In genomic region chr2:102240640-102241370, GRCh38 we compare ENCODE assay signal across 1 cellular context.
TF ChIP-seq lines count a peak whose summit lies in the region.

No MANE protein-coding gene starts in this region.

TF ChIP-seq in HepG2, 621 proteins besides CTCF, POLR2A, EP300 and RAD21 (continued from another document and continues in another):
- TF ChIP-seq REST (IDR thresholded peaks at IDR 0.05; ENCODE audit: borderline replicate concordance in 1 of 2, low read depth in 1 of 2, low read length in 2 of 2) (peak; percentile 16 to 84), SMAD9 (CRISPR knock-in tag; IDR thresholded peaks at IDR 0.05) (no peak), PPARG (CRISPR knock-in tag; conservative IDR thresholded peaks at IDR 0.05) (peak; percentile 70), SMC3 (IDR thresholded peaks at IDR 0.05; ENCODE audit: low read length) (peak; percentile 78), ZNF567 (CRISPR knock-in tag; IDR thresholded peaks at IDR 0.05; ENCODE audit: borderline replicate concordance) (peak; percentile 89; the same call in 1 of the 2 replicates), KLF6 (CRISPR knock-in tag; IDR thresholded peaks at IDR 0.05) (peak; percentile 78; the same call in 1 of the 2 replicates), ZFP91 (CRISPR knock-in tag; IDR thresholded peaks at IDR 0.05; ENCODE audit: borderline replicate concordance) (peak; percentile 80), ZNF230 (CRISPR knock-in tag; IDR thresholded peaks at IDR 0.05) (peak; percentile 70; the same call in 1 of the 2 replicates), THAP9 (CRISPR knock-in tag; IDR thresholded peaks at IDR 0.05; ENCODE audit: borderline replicate concordance) (peak; percentile 85; the same call in 1 of the 2 replicates), EED (CRISPR knock-in tag; IDR thresholded peaks at IDR 0.05) (peak; percentile 94), SOX13 (IDR thresholded peaks at IDR 0.05) (no peak), SOX13 (CRISPR knock-in tag; conservative IDR thresholded peaks at IDR 0.05 in 1 of 2, IDR thresholded peaks at IDR 0.05 in 1 of 2) (peak in 1 of 2 experiments; percentile 82; a peak in 2 of 4 replicates), MAF1 (CRISPR knock-in tag; IDR thresholded peaks at IDR 0.05; ENCODE audit: borderline replicate concordance) (no peak), KLF15 (CRISPR knock-in tag; IDR thresholded peaks at IDR 0.05; ENCODE audit: borderline replicate concordance) (no peak), ZNF790 (CRISPR knock-in tag; IDR thresholded peaks at IDR 0.05; ENCODE audit: borderline replicate concordance) (no peak), DDIT3 (CRISPR knock-in tag; IDR thresholded peaks at IDR 0.05) (no peak), STAG1 (CRISPR knock-in tag; IDR thresholded peaks at IDR 0.05) (peak; percentile 100), FOXO1 (CRISPR knock-in tag; IDR thresholded peaks at IDR 0.05) (peak; percentile 86), CHD4 (IDR thresholded peaks at IDR 0.05; ENCODE audit: borderline replicate concordance, low read length) (no peak), ZSCAN22 (CRISPR knock-in tag; IDR thresholded peaks at IDR 0.05) (no peak), THAP7 (CRISPR knock-in tag; IDR thresholded peaks at IDR 0.05) (0 out of 2 replicates have a peak, but pooled peaks have one; percentile 56), HDAC1 (CRISPR knock-in tag; IDR thresholded peaks at IDR 0.05) (peak; percentile 78), ELF1 (CRISPR knock-in tag; IDR thresholded peaks at IDR 0.05) (no peak; the same call in 1 of the 2 replicates), ZNF776 (CRISPR knock-in tag; IDR thresholded peaks at IDR 0.05) (no peak), ZNF335 (CRISPR knock-in tag; IDR thresholded peaks at IDR 0.05) (peak; percentile 90), ZNF639 (CRISPR knock-in tag; conservative IDR thresholded peaks at IDR 0.05) (0 out of 2 replicates have a peak, but pooled peaks have one; percentile 35), MAFF (IDR thresholded peaks at IDR 0.05; ENCODE audit: low read depth, low read length) (no peak), KAT2B (IDR thresholded peaks at IDR 0.05; ENCODE audit: borderline replicate concordance, low read depth, low read length) (no peak), MXD3 (CRISPR knock-in tag; IDR thresholded peaks at IDR 0.05) (peak; percentile 82; the same call in 1 of the 2 replicates), ZNF607 (CRISPR knock-in tag; IDR thresholded peaks at IDR 0.05; ENCODE audit: borderline replicate concordance) (peak; percentile 84), FOXO4 (CRISPR knock-in tag; conservative IDR thresholded peaks at IDR 0.05) (no peak), TFDP1 (CRISPR knock-in tag; IDR thresholded peaks at IDR 0.05; ENCODE audit: borderline replicate concordance) (no peak), ZNF629 (CRISPR knock-in tag; conservative IDR thresholded peaks at IDR 0.05) (no peak), ZNF768 (CRISPR knock-in tag; IDR thresholded peaks at IDR 0.05) (peak; percentile 78; the same call in 1 of the 2 replicates), ZNF709 (CRISPR knock-in tag; IDR thresholded peaks at IDR 0.05) (no peak), ZFP90 (CRISPR knock-in tag; IDR thresholded peaks at IDR 0.05; ENCODE audit: borderline replicate concordance) (peak; percentile 95), HMG20B (CRISPR knock-in tag; conservative IDR thresholded peaks at IDR 0.05) (0 out of 2 replicates have a peak, but pooled peaks have one; percentile 13), ZFAT (CRISPR knock-in tag; conservative IDR thresholded peaks at IDR 0.05) (no peak), ZEB1 (IDR thresholded peaks at IDR 0.05; ENCODE audit: insufficient replicate concordance, low read depth) (no peak), ESRRA (CRISPR knock-in tag; IDR thresholded peaks at IDR 0.05; ENCODE audit: low read depth) (peak; percentile 98), ZNF431 (CRISPR knock-in tag; IDR thresholded peaks at IDR 0.05; ENCODE audit: borderline replicate concordance, low read depth) (no peak), ISX (CRISPR knock-in tag; conservative IDR thresholded peaks at IDR 0.05) (no peak), ZNF263 (CRISPR knock-in tag; IDR thresholded peaks at IDR 0.05) (peak; percentile 35; the same call in 1 of the 2 replicates), ATF2 (CRISPR knock-in tag; IDR thresholded peaks at IDR 0.05) (peak; percentile 89), MTF2 (CRISPR knock-in tag; IDR thresholded peaks at IDR 0.05; ENCODE audit: borderline replicate concordance) (peak; percentile 82; the same call in 1 of the 2 replicates), ZNF329 (CRISPR knock-in tag; IDR thresholded peaks at IDR 0.05; ENCODE audit: low read depth) (0 out of 2 replicates have a peak, but pooled peaks have one; percentile 23), ZNF30 (CRISPR knock-in tag; IDR thresholded peaks at IDR 0.05) (no peak), HNRNPK (IDR thresholded peaks at IDR 0.05; ENCODE audit: low read depth, low read length, poor library complexity, severe bottlenecking) (no peak), IRX3 (CRISPR knock-in tag; IDR thresholded peaks at IDR 0.05; ENCODE audit: borderline replicate concordance, low read depth) (no peak), FUBP1 (CRISPR knock-in tag; IDR thresholded peaks at IDR 0.05; ENCODE audit: borderline replicate concordance) (no peak), ASH2L (IDR thresholded peaks at IDR 0.05; ENCODE audit: insufficient read length, low read depth, low read length) (peak; percentile 45)
